ENCODE assay signal across 8 cellular contexts in the genomic region with DNA sequence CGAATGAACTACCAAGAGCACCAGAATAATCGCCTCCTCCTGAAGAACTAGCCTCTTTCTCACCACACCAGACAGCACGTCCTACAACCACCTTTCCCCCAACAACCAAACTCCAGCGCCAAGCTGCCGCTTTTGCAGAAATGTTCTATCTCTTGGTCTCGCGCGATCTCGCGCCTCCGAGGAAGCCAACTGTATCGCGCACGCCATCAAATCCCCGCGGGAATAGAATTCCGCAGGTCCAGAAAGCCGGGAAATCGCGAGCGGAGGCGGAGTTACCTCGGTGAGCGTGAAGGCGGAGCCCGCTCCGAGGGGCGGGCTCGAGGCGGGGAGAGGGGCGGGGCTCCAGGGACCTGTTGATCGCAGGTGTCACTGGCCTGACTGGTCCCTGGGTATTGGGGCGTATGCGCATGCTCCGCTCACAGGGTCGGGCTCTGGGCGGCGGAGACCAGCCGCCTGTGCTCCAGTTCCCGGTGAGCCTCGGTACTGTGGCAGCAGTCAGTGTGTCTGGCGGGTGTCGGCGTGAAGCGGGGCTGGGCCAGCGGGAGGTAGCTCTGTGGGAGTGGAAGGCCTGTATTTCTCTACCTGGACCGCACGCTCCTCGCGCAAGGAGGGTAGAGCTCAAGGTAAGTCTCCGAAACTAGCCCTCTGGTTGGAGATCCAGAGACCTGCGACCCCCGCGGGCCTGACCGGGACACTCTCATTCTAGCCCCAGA. TPM values are rescaled to one million over a fixed set of nuclear protein-coding genes. Genes with fewer than 3 reads are reported as not detected.
DNase-seq lines count a peak whose midpoint lies in the region; ATAC-seq, FAIRE-seq and TF ChIP-seq lines count a peak whose summit lies in the region.

A gene (plus strand): TSS at position 463 of the 713 bp plus-strand sequence. CDS start 27,047 bp downstream, outside the sequence.

- H4K20me1 ChIP-seq in endothelial cell of umbilical vein (replicated peaks; ENCODE audit: control insufficient read depth, extremely low read depth, insufficient read depth, low read length), result no peaks in the 10 kb centered on the region

- H3K27me3 Mint-ChIP-seq in mesothelial cell of epicardium (ENCODE audit: low read depth), result no peaks in the 10 kb centered on the region

- no peaks in the 10 kb centered on the region for H3K9me1 ChIP-seq in endothelial cell of umbilical vein (replicated peaks; ENCODE audit: control insufficient read depth, extremely low read depth, insufficient read depth, low read length)

- H3K4me3 ChIP-seq in endothelial cell of umbilical vein (replicated peaks in 1 of 3; ENCODE audit: insufficient read depth in 1 of 3, low read depth in 1 of 3, low read length in 3 of 3), result peak within 1 kb of the TSS; percentile 58 to 99 (median 98)

- POLR2A ChIA-PET in endothelial cell of umbilical vein (lab: Charles Lee), result interaction anchor here (1.0 to 2.3 kb wide), 10 partner anchors 17 to 168 kb away, joined by 3 to 9 read pairs (median 4); a partner anchor contains a TSS

- CTCF ChIA-PET in endothelial cell of umbilical vein (lab: Charles Lee), result interaction anchor here (0.8 to 4.6 kb wide), 20 partner anchors 12 to 343 kb away, joined by 3 to 52 read pairs (median 4); a partner anchor contains a TSS

- intact Hi-C loops in endothelial cell of umbilical vein (cut with micrococcal nuclease), result loop anchor here (1.0 to 10.0 kb wide), 11 partner anchors 68 to 838 kb away; a partner anchor contains a TSS

- no peaks in the 10 kb centered on the region for H3K27me3 ChIP-seq in endothelial cell of umbilical vein (ENCODE audit: control insufficient read depth in 2 of 2, insufficient read depth in 2 of 2, low read length in 2 of 2)

- no peaks in the 10 kb centered on the region for H3K9me3 Mint-ChIP-seq in mesothelial cell of epicardium

- H2AFZ ChIP-seq in endothelial cell of umbilical vein (ENCODE audit: low read depth, low read length), result peak within 1 kb of the TSS; percentile 95

- ATAC-seq in GM21528 (IDR thresholded peaks at IDR 0.05; ENCODE audit: low FRiP score, unreplicated experiment), result peak; percentile 95

- H3K4me2 ChIP-seq in endothelial cell of umbilical vein (ENCODE audit: insufficient read depth, low read length), result peak within 1 kb of the TSS; percentile 99

- peak within 1 kb of the TSS; percentile 82 for H3K4me3 Mint-ChIP-seq in mesothelial cell of epicardium

- peak; percentile 93 for TF ChIP-seq POLR2A in endothelial cell of umbilical vein (IDR thresholded peaks at IDR 0.05; ENCODE audit: low read depth, low read length)

- peak within 1 kb of the TSS; percentile 96 for H3K27ac ChIP-seq in endothelial cell of umbilical vein (ENCODE audit: insufficient read depth, low read depth, low read length)

- dilution Hi-C loops in endothelial cell of umbilical vein (cut with MboI; ENCODE audit: extremely low pct_ligation_motif_present, low sequenced_read_pairs), result no loop called here

- DNase-seq in D341Med (ENCODE audit: low spot score) (peak; percentile 99), HuH-7.5 (ENCODE audit: low spot score) (peak; percentile 57), OCI-M1 (lab: John Stamatoyannopoulos, UW) (peak; percentile 98), activated T-cell treated with anti-CD3 and anti-CD28 coated beads for 4 hours (peak; percentile 97), endothelial cell of umbilical vein (ENCODE audit: low read depth, low spot score) (peak; percentile 99), mesothelial cell of epicardium (ENCODE audit: low spot score in 2 of 2, unreplicated experiment in 2 of 2) (peak; percentile 97 to 99)
- DNase-seq in stimulated activated CD8-positive, alpha-beta memory T cell treated with anti-CD3 and anti-CD28 coated beads, Interleukin-15, amount 100 ng/mL, for 4 hours (ENCODE audit: low read depth in 2 of 2), result peak; percentile 92 to 97

- H3K4me1 ChIP-seq in endothelial cell of umbilical vein (ENCODE audit: control insufficient read depth, extremely low read depth, insufficient read depth, low read length), result peaks cover 40% of the 10 kb centered on the region

- peak within 1 kb of the TSS; percentile 99 for H3K9ac ChIP-seq in endothelial cell of umbilical vein (replicated peaks; ENCODE audit: extremely low read depth, insufficient read depth, low read length)

- peaks cover 22% of the 10 kb centered on the region for H3K4me1 Mint-ChIP-seq in mesothelial cell of epicardium

- no peaks in the 10 kb centered on the region for H3K9me3 ChIP-seq in endothelial cell of umbilical vein (replicated peaks; ENCODE audit: control insufficient read depth, insufficient read depth, low read length)

- TF ChIP-seq CTCF in endothelial cell of umbilical vein (IDR thresholded peaks at IDR 0.05; ENCODE audit: extremely low read depth in 1 of 2, insufficient read depth in 1 of 2, low read depth in 1 of 2, low read length in 2 of 2) (no peak), mesothelial cell of epicardium (IDR thresholded peaks at IDR 0.05; ENCODE audit: unreplicated experiment) (no peak)

- H3K36me3 Mint-ChIP-seq in mesothelial cell of epicardium, result peaks cover under 1% of the 10 kb centered on the region

- peaks cover 0 to 2% of the 10 kb centered on the region in 2 experiments for H3K36me3 ChIP-seq in endothelial cell of umbilical vein (ENCODE audit: control insufficient read depth in 2 of 2, extremely low read depth in 1 of 2, insufficient read depth in 2 of 2, low read length in 2 of 2)

- peak; percentile 68 for FAIRE-seq in endothelial cell of umbilical vein (lab: Jason Lieb, UNC)

- peaks cover 39% of the 10 kb centered on the region for H3K79me2 ChIP-seq in endothelial cell of umbilical vein (ENCODE audit: control insufficient read depth, insufficient read depth, low read length)

- BruUV-seq in endothelial cell of umbilical vein (replicated peaks; lab: Mats Ljungman, UMichigan), result no TSS peak

- H3K27ac Mint-ChIP-seq in mesothelial cell of epicardium, result peak within 1 kb of the TSS; percentile 98

TF ChIP-seq in endothelial cell of umbilical vein, 7 proteins besides CTCF, POLR2A, EP300 and RAD21:
- TF ChIP-seq FOS (IDR thresholded peaks at IDR 0.05; ENCODE audit: borderline replicate concordance, insufficient read depth, low read length) (no peak), POLR2AphosphoS5 (IDR thresholded peaks at IDR 0.05; ENCODE audit: insufficient read depth, low read depth, low read length) (peak; percentile 77), EZH2 (IDR thresholded peaks at IDR 0.05; ENCODE audit: borderline replicate concordance, low read depth, low read length, severe bottlenecking) (no peak)
- TF ChIP-seq, protein P1, sequence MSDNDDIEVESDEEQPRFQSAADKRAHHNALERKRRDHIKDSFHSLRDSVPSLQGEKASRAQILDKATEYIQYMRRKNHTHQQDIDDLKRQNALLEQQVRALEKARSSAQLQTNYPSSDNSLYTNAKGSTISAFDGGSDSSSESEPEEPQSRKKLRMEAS (IDR thresholded peaks at IDR 0.05; ENCODE audit: insufficient read depth, insufficient read length), result peak; percentile 6
TF ChIP-seq in endothelial cell of umbilical vein: peak in this region for 2.

RNA-seq across cellular contexts. Expression of the gene that starts here (rescaled TPM):
- total RNA-seq in endothelial cell of umbilical vein, result 22.8 and 28.3 TPM in 2 replicates
- polyA plus RNA-seq in endothelial cell of umbilical vein, result 5.9 and 7.8 TPM in 2 replicates
- polyA plus RNA-seq in endothelial cell of umbilical vein (2011; cell fraction: cytosol; rRNA removed), result 7.4 and 8.2 TPM in 2 replicates
- polyA plus RNA-seq in endothelial cell of umbilical vein (2011; cell fraction: nucleus; rRNA removed), result 42.5 and 49.0 TPM in 2 replicates
- polyA plus RNA-seq in endothelial cell of umbilical vein (2012), result 27.7 and 32.3 TPM in 2 replicates
- 21.1 and 23.8 TPM in 2 replicates for polyA minus RNA-seq in endothelial cell of umbilical vein
- 13.9 TPM for polyA minus RNA-seq in endothelial cell of umbilical vein (2011; cell fraction: cytosol; rRNA and poly(A)+ RNA removed)
- 43.4 and 65.4 TPM in 2 replicates for polyA minus RNA-seq in endothelial cell of umbilical vein (2011; cell fraction: nucleus; rRNA and poly(A)+ RNA removed)
- total RNA-seq in mesothelial cell of epicardium, result 26.5 to 28.7 TPM (median 26.8 TPM) in 3 replicates

Comparison
In these comparisons a context has a peak if more than half of its experiments do, and no peak if none do; other contexts are left out.
1. Peak in every context shown above with its lines: DNase-seq, ATAC-seq, H3K4me3 ChIP-seq and H3K27ac ChIP-seq.